ENCODE assay signal across 17 cellular contexts in the genomic region with DNA sequence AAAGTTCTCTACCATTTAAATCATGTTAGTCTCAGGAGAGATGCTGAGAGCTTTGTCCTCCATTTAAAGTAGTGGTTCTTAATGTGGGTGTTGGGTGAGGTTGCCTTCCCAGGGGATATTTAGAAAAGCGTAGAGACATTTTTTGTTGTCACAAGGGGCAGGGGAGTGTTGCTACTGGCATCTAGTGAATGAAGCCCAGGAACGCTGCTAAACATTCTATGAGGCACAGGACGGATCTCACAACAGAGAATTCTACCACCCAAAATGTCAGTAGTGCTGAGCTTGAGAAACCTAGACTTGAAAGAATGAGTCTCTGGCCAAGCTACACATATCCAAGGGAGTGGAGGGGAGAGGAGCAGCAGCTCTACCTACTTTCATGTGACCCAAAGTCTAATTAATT.
DNase-seq lines count a peak whose midpoint lies in the region; ATAC-seq, FAIRE-seq and TF ChIP-seq lines count a peak whose summit lies in the region.
"Had no signal": no experiment of that assay in that cellular context is flagged by ENCODE, and none has a peak within 500 bp of the region (broad histone marks: within the 10 kb centered on the region; RNA-seq: fewer than 3 reads in every experiment).

No MANE protein-coding gene starts in this region.

- CTCF ChIA-PET in mammary epithelial cell (lab: Charles Lee; ENCODE audit: low non-redundant PET): no interaction called here
- CTCF ChIA-PET in activated CD8-positive, alpha-beta T cell treated with anti-CD3 and anti-CD28 coated beads, Interleukin-2, amount 10 ng/mL, durations not matched to agents 7 days and 5 days (lab: Charles Lee): interaction anchor here (1.0 kb wide), 1 partner anchor 48 kb away, joined by 3 read pairs; no protein-coding TSS in a partner anchor

- no peak for ATAC-seq in activated CD8-positive, alpha-beta T cell treated with anti-CD3 and anti-CD28 coated beads, Interleukin-2, amount 10 ng/mL, durations not matched to agents 7 days and 5 days
- no peak for ATAC-seq in HG03521 (IDR thresholded peaks at IDR 0.05; ENCODE audit: unreplicated experiment)

- peaks cover 1% of the 10 kb centered on the region for H3K27me3 Mint-ChIP-seq in chondrocyte (ENCODE audit: low read depth)
- H3K27me3 Mint-ChIP-seq in activated CD8-positive, alpha-beta T cell treated with anti-CD3 and anti-CD28 coated beads, Interleukin-2, amount 10 ng/mL, durations not matched to agents 7 days and 5 days (ENCODE audit: low read depth): peaks cover 11% of the 10 kb centered on the region
- H3K27me3 Mint-ChIP-seq: CD4-positive, alpha-beta T cell had no signal

- H3K9me3 ChIP-seq in mammary epithelial cell (replicated peaks; ENCODE audit: insufficient read depth, low read length) (peaks cover 9% of the 10 kb centered on the region), breast epithelium (no peaks in the 10 kb centered on the region), osteoblast (ENCODE audit: low read depth, low read length) (no peaks in the 10 kb centered on the region)
- H3K9me3 ChIP-seq: HAP-1 had no signal

- H3K4me1 ChIP-seq in mammary epithelial cell (ENCODE audit: insufficient read depth, low read length): peaks cover 26% of the 10 kb centered on the region
- H3K4me1 ChIP-seq in breast epithelium: no peaks in the 10 kb centered on the region
- peaks cover 7% of the 10 kb centered on the region for H3K4me1 ChIP-seq in osteoblast (ENCODE audit: insufficient read depth, low read length)
- H3K4me1 ChIP-seq: HAP-1 had no signal

- BruUV-seq in mammary epithelial cell (replicated peaks; lab: Mats Ljungman, UMichigan): no TSS peak

- no peak overlapping the region for H3K4me2 ChIP-seq in mammary epithelial cell (ENCODE audit: insufficient read depth, low read depth, low read length)
- H3K4me2 ChIP-seq in osteoblast (ENCODE audit: insufficient read depth, low read length): no peak overlapping the region

- 100% methylated on average over 3 of the region's 3 CpGs for WGBS in mammary epithelial cell (ENCODE audit: low coverage, missing lambda C conversion rate)

- H3K36me3 Mint-ChIP-seq in chondrocyte (ENCODE audit: low read depth): peaks cover 1% of the 10 kb centered on the region
- H3K36me3 Mint-ChIP-seq in activated CD8-positive, alpha-beta T cell treated with anti-CD3 and anti-CD28 coated beads, Interleukin-2, amount 10 ng/mL, durations not matched to agents 7 days and 5 days (ENCODE audit: low read depth): no peaks in the 10 kb centered on the region
- H3K36me3 Mint-ChIP-seq: IgD-negative memory B cell had no signal

- POLR2A ChIA-PET in activated CD8-positive, alpha-beta T cell treated with anti-CD3 and anti-CD28 coated beads, Interleukin-2, amount 10 ng/mL, durations not matched to agents 7 days and 5 days (lab: Charles Lee): no interaction called here

- peak overlapping the region; percentile 92 for H3K27ac ChIP-seq in mammary epithelial cell (ENCODE audit: insufficient read depth, low read depth, low read length)
- H3K27ac ChIP-seq in breast epithelium: no peak overlapping the region
- no peak overlapping the region for H3K27ac ChIP-seq in osteoblast (ENCODE audit: low read depth, low read length)
- H3K27ac ChIP-seq: 22Rv1 had no signal

- DNase-seq in mammary epithelial cell (no peak), breast epithelium (ENCODE audit: low spot score in 2 of 2) (no peak), chondrocyte (ENCODE audit: low spot score) (no peak), osteoblast (ENCODE audit: insufficient read length, low spot score, missing footprints) (no peak), DMS79 (lab: John Stamatoyannopoulos, UW) (no peak), D721Med (ENCODE audit: insufficient read length, low spot score) (no peak)
- no peak for DNase-seq in activated CD8-positive, alpha-beta T cell treated with anti-CD3 and anti-CD28 coated beads, Interleukin-2, amount 10 ng/mL, durations not matched to agents 7 days and 5 days
- DNase-seq: CD4-positive, alpha-beta T cell; DMS153; DND-41; GF-D8 had no signal

- H3K27ac Mint-ChIP-seq in chondrocyte (ENCODE audit: unreplicated experiment): peak overlapping the region; percentile 4
- no peak overlapping the region for H3K27ac Mint-ChIP-seq in activated CD8-positive, alpha-beta T cell treated with anti-CD3 and anti-CD28 coated beads, Interleukin-2, amount 10 ng/mL, durations not matched to agents 7 days and 5 days
- H3K27ac Mint-ChIP-seq: CD4-positive, alpha-beta T cell; IgD-negative memory B cell had no signal

- FAIRE-seq in D721Med (lab: Jason Lieb, UNC): no peak
- FAIRE-seq: GM19239, H1 had no signal

- H4K20me1 ChIP-seq in mammary epithelial cell (ENCODE audit: insufficient read depth, low read length) (no peaks in the 10 kb centered on the region), osteoblast (ENCODE audit: insufficient read depth, low read length) (no peaks in the 10 kb centered on the region)

- intact Hi-C loops in mammary epithelial cell (cut with micrococcal nuclease) (no loop called here), breast epithelium (cut with DNase I; ENCODE audit: low total_unique reads) (no loop called here)

- peak overlapping the region; percentile 5 for H2AFZ ChIP-seq in mammary epithelial cell (ENCODE audit: low read depth, low read length)
- peak overlapping the region; percentile 41 for H2AFZ ChIP-seq in osteoblast (ENCODE audit: low read length)

- no peaks in the 10 kb centered on the region for H3K79me2 ChIP-seq in mammary epithelial cell (ENCODE audit: insufficient read depth, low read length)
- no peaks in the 10 kb centered on the region for H3K79me2 ChIP-seq in osteoblast (ENCODE audit: insufficient read depth, low read length)

- H3K4me3 ChIP-seq in mammary epithelial cell (replicated peaks in 1 of 3; ENCODE audit: insufficient read depth in 1 of 3, low read depth in 2 of 3, low read length in 3 of 3) (no peak overlapping the region), breast epithelium (no peak overlapping the region), osteoblast (ENCODE audit: insufficient read depth, low read length) (no peak overlapping the region)
- H3K4me3 ChIP-seq: HAP-1 had no signal

- H3K36me3 ChIP-seq in mammary epithelial cell (ENCODE audit: insufficient read depth, low read length) (no peaks in the 10 kb centered on the region), breast epithelium (no peaks in the 10 kb centered on the region), osteoblast (ENCODE audit: insufficient read depth, low read length) (no peaks in the 10 kb centered on the region)
- H3K36me3 ChIP-seq: HAP-1 had no signal

- dilution Hi-C loops in mammary epithelial cell (cut with HindIII; ENCODE audit: low sequenced_read_pairs): loop anchor here (5.0 kb wide), 1 partner anchor 64 kb away; no protein-coding TSS in a partner anchor

- H3K9me3 Mint-ChIP-seq in chondrocyte (ENCODE audit: low read depth): no peaks in the 10 kb centered on the region
- no peaks in the 10 kb centered on the region for H3K9me3 Mint-ChIP-seq in activated CD8-positive, alpha-beta T cell treated with anti-CD3 and anti-CD28 coated beads, Interleukin-2, amount 10 ng/mL, durations not matched to agents 7 days and 5 days (ENCODE audit: insufficient read depth)

- TF ChIP-seq CTCF in mammary epithelial cell (conservative IDR thresholded peaks at IDR 0.05 in 1 of 2, IDR thresholded peaks at IDR 0.05 in 1 of 2; ENCODE audit: extremely low read depth in 1 of 2, insufficient read depth in 1 of 2, low read depth in 1 of 2, low read length in 2 of 2): no peak
- TF ChIP-seq CTCF in breast epithelium (IDR thresholded peaks at IDR 0.05): no peak
- no peak for TF ChIP-seq CTCF in chondrocyte (IDR thresholded peaks at IDR 0.05)
- TF ChIP-seq CTCF in osteoblast (IDR thresholded peaks at IDR 0.05; ENCODE audit: extremely low read depth, low read depth, low read length): no peak
- TF ChIP-seq CTCF in D721Med (IDR thresholded peaks at IDR 0.05; ENCODE audit: insufficient read depth, missing control alignments): no peak

- in situ Hi-C loops in mammary epithelial cell (cut with MboI; ENCODE audit: low sequenced_read_pairs in 2 of 2): no loop called here

- H3K9ac ChIP-seq in mammary epithelial cell (ENCODE audit: insufficient read depth, low read length): no peak overlapping the region

- TF ChIP-seq POLR2A in breast epithelium (IDR thresholded peaks at IDR 0.05): no peak

- H3K27me3 ChIP-seq in mammary epithelial cell (ENCODE audit: insufficient read depth, low read length) (no peaks in the 10 kb centered on the region), breast epithelium (no peaks in the 10 kb centered on the region), osteoblast (ENCODE audit: insufficient read depth, low read length) (no peaks in the 10 kb centered on the region)

- peaks cover 24% of the 10 kb centered on the region for H3K4me1 Mint-ChIP-seq in chondrocyte (ENCODE audit: low read depth)
- no peaks in the 10 kb centered on the region for H3K4me1 Mint-ChIP-seq in activated CD8-positive, alpha-beta T cell treated with anti-CD3 and anti-CD28 coated beads, Interleukin-2, amount 10 ng/mL, durations not matched to agents 7 days and 5 days (ENCODE audit: low read depth)
- H3K4me1 Mint-ChIP-seq: IgD-negative memory B cell had no signal

- H3K4me3 Mint-ChIP-seq in chondrocyte (ENCODE audit: unreplicated experiment): no peak overlapping the region
- no peak overlapping the region for H3K4me3 Mint-ChIP-seq in activated CD8-positive, alpha-beta T cell treated with anti-CD3 and anti-CD28 coated beads, Interleukin-2, amount 10 ng/mL, durations not matched to agents 7 days and 5 days
- H3K4me3 Mint-ChIP-seq: CD4-positive, alpha-beta T cell; IgD-negative memory B cell had no signal
